Comparison of ENCODE assay signal across 13 cellular contexts in genomic region chr5:150638053-150638444, GRCh38. TPM values are rescaled to one million over a fixed set of nuclear protein-coding genes. Genes with fewer than 3 reads are reported as not detected.
DNase-seq lines count a peak whose midpoint lies in the region; ATAC-seq and TF ChIP-seq lines count a peak whose summit lies in the region.
"Had no signal": no experiment of that assay in that cellular context is flagged by ENCODE, and none has a peak within 500 bp of the region (broad histone marks: within the 10 kb centered on the region; RNA-seq: fewer than 3 reads in every experiment).

No MANE protein-coding gene starts in this region.

- BruUV-seq in PC-3 (replicated peaks; lab: Mats Ljungman, UMichigan) = no TSS peak

- CTCF ChIA-PET in PC-3 (lab: Charles Lee) = interaction anchor here (0.6 kb wide), 1 partner anchor 71 kb away, joined by 7 read pairs; no protein-coding TSS in a partner anchor

- TF ChIP-seq POLR2A in thyroid gland (IDR thresholded peaks at IDR 0.05) = no peak

- 40 to 44% methylated on average over 1 of the region's 1 CpG for WGBS in thyroid gland, 2 donors

- peak overlapping the region; percentile 51 for H3K27ac ChIP-seq in PC-3 (ENCODE audit: low read length)
- H3K27ac ChIP-seq in cingulate gyrus (ENCODE audit: low read depth, low read length) = peak overlapping the region; percentile 65
- peak overlapping the region; percentile 62 for H3K27ac ChIP-seq in muscle layer of duodenum (ENCODE audit: low read length)
- peak overlapping the region; percentile 46 to 87 (median 78) for H3K27ac ChIP-seq in thyroid gland

- peaks cover 16% of the 10 kb centered on the region for H3K79me2 ChIP-seq in PC-3 (ENCODE audit: low read length)

- intact Hi-C loops in PC-3 (cut with micrococcal nuclease) (no loop called here), thyroid gland (cut with DNase I) (no loop called here)

- no peak overlapping the region for H2AFZ ChIP-seq in PC-3 (ENCODE audit: low read length)

- ATAC-seq in PC-3 = no peak
- ATAC-seq: activated CD8-positive, alpha-beta T cell treated with anti-CD3 and anti-CD28 coated beads for 36 hours had no signal

- POLR2A ChIA-PET in PC-3 (lab: Charles Lee; ENCODE audit: unreplicated experiment) = no interaction called here

- TF ChIP-seq CTCF in PC-3 (conservative IDR thresholded peaks at IDR 0.05; ENCODE audit: low read depth, low read length) (no peak), thyroid gland (IDR thresholded peaks at IDR 0.05) (no peak), GM20000 (IDR thresholded peaks at IDR 0.05; ENCODE audit: extremely low read depth, missing control alignments) (no peak)

- peaks cover 8% of the 10 kb centered on the region for H3F3A ChIP-seq in PC-3 (ENCODE audit: low read length, unreplicated experiment)

- DNase-seq in PC-3 (no peak), thyroid gland (no peak), GM20000 (ENCODE audit: low spot score) (no peak), amniotic stem cell (lab: John Stamatoyannopoulos, UW) (no peak), GOT3 (lab: John Stamatoyannopoulos, UW) (no peak)
- DNase-seq: activated CD8-positive, alpha-beta T cell treated with anti-CD3 and anti-CD28 coated beads for 36 hours; CD4-positive, alpha-beta memory T cell; GDM1; immature natural killer cell; NCI-H1092; stimulated activated CD4-positive, alpha-beta T cell treated with anti-CD3 and anti-CD28 coated beads, Interleukin-1b, Interleukin-23, amount 100 ng/mL, for 48 hours had no signal

- no peaks in the 10 kb centered on the region for H3K9me2 ChIP-seq in PC-3 (replicated peaks; ENCODE audit: low read length)

- H3K9me3 ChIP-seq in PC-3 (ENCODE audit: low read length) = no peaks in the 10 kb centered on the region
- H3K9me3 ChIP-seq in muscle layer of duodenum (ENCODE audit: control insufficient read depth in 1 of 2, low read length in 2 of 2) = no peaks in the 10 kb centered on the region
- H3K9me3 ChIP-seq in thyroid gland = no peaks in the 10 kb centered on the region

- H3K4me3 ChIP-seq in PC-3 (ENCODE audit: low read length) = peak overlapping the region; percentile 51; the same call in 1 of the 2 replicates
- H3K4me3 ChIP-seq in muscle layer of duodenum (ENCODE audit: low read depth in 1 of 2, low read length in 2 of 2) = no peak overlapping the region
- H3K4me3 ChIP-seq in thyroid gland (replicated peaks in 1 of 3) = no peak overlapping the region

- H3K4me1 ChIP-seq in PC-3 (ENCODE audit: insufficient read depth, low read length) (peaks cover 76% of the 10 kb centered on the region), muscle layer of duodenum (ENCODE audit: control insufficient read depth in 1 of 2, insufficient read depth in 2 of 2, low read length in 2 of 2) (peaks cover 38 to 64% of the 10 kb centered on the region in 2 donors), thyroid gland (peaks cover 37 to 67% of the 10 kb centered on the region in 2 donors)

- H4K20me1 ChIP-seq in PC-3 (ENCODE audit: low read length) = no peaks in the 10 kb centered on the region

- H3K9ac ChIP-seq in PC-3 (ENCODE audit: low read length) = no peak overlapping the region

- peak overlapping the region; percentile 83 for H3K4me2 ChIP-seq in PC-3 (ENCODE audit: low read length)

- H3K27me3 ChIP-seq in PC-3 (ENCODE audit: low read length) (no peaks in the 10 kb centered on the region), muscle layer of duodenum (ENCODE audit: low read depth, low read length) (no peaks in the 10 kb centered on the region), thyroid gland (no peaks in the 10 kb centered on the region)

- H3K36me3 ChIP-seq in PC-3 (ENCODE audit: low read depth, low read length) = no peaks in the 10 kb centered on the region
- no peaks in the 10 kb centered on the region for H3K36me3 ChIP-seq in muscle layer of duodenum (ENCODE audit: control insufficient read depth in 1 of 2, insufficient read depth in 2 of 2, low read length in 2 of 2)
- no peaks in the 10 kb centered on the region for H3K36me3 ChIP-seq in thyroid gland

RNA-seq across cellular contexts. Expression of gene SYNPO, which starts 2.4 kb away (rescaled TPM):
- 5.3 and 8.4 TPM in 2 replicates for total RNA-seq in PC-3 (2014; rRNA removed)
- total RNA-seq in thyroid gland = 10 to 100 TPM in 3 of 4 donors, 1 to 10 TPM in 1; 8.8 to 19.3 (median 14.1) TPM

RNA-seq across cellular contexts. Expression of gene MYOZ3, which starts 23.0 kb away (rescaled TPM):
- total RNA-seq in PC-3 (2014; rRNA removed) (not detected in 2 replicates), thyroid gland (under 1 TPM in 3 of 4 donors, not detected in 1; 0.11 to 0.29 (median 0.13) TPM)
- total RNA-seq: CD4-positive, alpha-beta memory T cell had no signal
